In the genomic region with DNA sequence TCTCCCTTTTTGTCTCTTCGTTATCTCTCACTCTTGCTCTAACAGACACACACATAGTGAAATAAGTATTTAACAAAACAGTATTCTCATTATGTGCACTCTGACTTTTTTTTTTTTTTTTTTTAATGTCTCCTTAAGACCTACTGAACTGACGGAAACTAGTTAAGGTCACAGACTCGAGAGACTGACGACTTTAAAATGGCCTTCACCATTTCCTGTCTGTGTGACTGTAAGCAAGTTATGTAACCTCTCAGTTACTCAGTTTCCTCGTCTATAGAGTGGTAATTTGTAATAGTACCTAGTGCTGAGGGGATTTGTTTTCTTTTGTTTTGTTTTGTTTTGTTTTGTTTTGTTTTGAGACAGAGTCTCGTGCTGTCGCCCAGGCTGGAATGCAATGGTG, we compare ENCODE assay signal across 1 cellular context.
TF ChIP-seq lines count a peak whose summit lies in the region.

No MANE protein-coding gene starts in this region.

TF ChIP-seq in GM23338, 12 proteins besides CTCF, POLR2A, EP300 and RAD21 (continued from another document):
- TF ChIP-seq CREB1 (CRISPR knock-in tag; IDR thresholded peaks at IDR 0.05; ENCODE audit: low read depth) (no peak), POLR2AphosphoS5 (IDR thresholded peaks at IDR 0.05; ENCODE audit: low read depth) (no peak), ZNF331 (CRISPR knock-in tag; IDR thresholded peaks at IDR 0.05; ENCODE audit: low read depth) (no peak), EZH2 (IDR thresholded peaks at IDR 0.05; ENCODE audit: low read depth, unreplicated experiment) (no peak)
- TF ChIP-seq, protein P1, sequence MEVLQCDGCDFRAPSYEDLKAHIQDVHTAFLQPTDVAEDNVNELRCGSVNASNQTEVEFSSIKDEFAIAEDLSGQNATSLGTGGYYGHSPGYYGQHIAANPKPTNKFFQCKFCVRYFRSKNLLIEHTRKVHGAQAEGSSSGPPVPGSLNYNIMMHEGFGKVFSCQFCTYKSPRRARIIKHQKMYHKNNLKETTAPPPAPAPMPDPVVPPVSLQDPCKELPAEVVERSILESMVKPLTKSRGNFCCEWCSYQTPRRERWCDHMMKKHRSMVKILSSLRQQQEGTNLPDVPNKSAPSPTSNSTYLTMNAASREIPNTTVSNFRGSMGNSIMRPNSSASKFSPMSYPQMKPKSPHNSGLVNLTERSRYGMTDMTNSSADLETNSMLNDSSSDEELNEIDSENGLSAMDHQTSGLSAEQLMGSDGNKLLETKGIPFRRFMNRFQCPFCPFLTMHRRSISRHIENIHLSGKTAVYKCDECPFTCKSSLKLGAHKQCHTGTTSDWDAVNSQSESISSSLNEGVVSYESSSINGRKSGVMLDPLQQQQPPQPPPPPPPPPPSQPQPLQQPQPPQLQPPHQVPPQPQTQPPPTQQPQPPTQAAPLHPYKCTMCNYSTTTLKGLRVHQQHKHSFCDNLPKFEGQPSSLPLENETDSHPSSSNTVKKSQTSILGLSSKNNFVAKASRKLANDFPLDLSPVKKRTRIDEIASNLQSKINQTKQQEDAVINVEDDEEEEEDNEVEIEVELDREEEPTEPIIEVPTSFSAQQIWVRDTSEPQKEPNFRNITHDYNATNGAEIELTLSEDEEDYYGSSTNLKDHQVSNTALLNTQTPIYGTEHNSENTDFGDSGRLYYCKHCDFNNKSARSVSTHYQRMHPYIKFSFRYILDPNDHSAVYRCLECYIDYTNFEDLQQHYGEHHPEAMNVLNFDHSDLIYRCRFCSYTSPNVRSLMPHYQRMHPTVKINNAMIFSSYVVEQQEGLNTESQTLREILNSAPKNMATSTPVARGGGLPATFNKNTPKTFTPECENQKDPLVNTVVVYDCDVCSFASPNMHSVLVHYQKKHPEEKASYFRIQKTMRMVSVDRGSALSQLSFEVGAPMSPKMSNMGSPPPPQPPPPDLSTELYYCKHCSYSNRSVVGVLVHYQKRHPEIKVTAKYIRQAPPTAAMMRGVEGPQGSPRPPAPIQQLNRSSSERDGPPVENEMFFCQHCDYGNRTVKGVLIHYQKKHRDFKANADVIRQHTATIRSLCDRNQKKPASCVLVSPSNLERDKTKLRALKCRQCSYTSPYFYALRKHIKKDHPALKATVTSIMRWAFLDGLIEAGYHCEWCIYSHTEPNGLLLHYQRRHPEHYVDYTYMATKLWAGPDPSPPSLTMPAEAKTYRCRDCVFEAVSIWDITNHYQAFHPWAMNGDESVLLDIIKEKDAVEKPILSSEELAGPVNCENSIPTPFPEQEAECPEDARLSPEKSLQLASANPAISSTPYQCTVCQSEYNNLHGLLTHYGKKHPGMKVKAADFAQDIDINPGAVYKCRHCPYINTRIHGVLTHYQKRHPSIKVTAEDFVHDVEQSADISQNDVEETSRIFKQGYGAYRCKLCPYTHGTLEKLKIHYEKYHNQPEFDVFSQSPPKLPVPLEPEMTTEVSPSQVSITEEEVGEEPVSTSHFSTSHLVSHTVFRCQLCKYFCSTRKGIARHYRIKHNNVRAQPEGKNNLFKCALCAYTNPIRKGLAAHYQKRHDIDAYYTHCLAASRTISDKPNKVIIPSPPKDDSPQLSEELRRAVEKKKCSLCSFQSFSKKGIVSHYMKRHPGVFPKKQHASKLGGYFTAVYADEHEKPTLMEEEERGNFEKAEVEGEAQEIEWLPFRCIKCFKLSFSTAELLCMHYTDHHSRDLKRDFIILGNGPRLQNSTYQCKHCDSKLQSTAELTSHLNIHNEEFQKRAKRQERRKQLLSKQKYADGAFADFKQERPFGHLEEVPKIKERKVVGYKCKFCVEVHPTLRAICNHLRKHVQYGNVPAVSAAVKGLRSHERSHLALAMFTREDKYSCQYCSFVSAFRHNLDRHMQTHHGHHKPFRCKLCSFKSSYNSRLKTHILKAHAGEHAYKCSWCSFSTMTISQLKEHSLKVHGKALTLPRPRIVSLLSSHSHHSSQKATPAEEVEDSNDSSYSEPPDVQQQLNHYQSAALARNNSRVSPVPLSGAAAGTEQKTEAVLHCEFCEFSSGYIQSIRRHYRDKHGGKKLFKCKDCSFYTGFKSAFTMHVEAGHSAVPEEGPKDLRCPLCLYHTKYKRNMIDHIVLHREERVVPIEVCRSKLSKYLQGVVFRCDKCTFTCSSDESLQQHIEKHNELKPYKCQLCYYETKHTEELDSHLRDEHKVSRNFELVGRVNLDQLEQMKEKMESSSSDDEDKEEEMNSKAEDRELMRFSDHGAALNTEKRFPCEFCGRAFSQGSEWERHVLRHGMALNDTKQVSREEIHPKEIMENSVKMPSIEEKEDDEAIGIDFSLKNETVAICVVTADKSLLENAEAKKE (CRISPR knock-in tag; IDR thresholded peaks at IDR 0.05): no peak
TF ChIP-seq in GM23338: peak in this region for 0.
